In the genomic region with DNA sequence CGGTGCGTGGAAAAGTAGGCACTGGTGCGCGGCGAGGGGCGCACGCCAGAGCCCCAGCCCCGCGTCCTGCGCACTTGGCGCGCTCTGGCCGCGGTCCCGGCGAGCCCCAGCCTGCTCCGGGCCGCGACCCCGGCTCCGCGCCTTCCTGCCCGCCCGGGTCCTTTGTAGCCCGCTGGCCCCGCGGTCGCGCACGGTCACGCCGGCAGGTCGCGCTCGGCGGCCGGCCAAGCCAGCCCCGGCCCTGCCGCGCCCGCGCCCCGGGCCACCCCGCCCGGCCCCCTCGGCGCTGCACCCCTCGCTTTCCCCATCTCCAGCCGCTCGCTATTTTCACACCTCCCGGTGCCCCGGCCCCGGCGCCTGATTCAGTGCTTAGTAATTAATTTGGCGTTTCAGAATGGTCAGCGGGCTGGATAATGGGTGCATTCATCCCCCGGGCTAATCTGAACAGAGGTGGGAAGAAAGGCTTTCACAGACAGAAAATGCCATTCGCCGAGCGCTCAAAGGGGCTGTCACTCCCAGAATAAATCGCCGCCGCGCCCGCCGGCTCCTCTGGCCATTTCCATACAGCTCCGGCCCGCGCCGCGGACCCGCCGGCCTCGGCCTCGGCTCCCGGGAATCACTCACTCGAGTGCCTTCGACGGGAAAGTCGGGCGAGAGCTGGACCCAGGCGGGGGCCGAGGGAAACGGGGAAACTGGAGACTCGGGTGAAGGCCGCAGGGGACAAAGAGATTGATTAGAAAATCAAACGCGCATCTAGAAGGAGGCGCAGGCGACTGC, we compare ENCODE assay signal across 10 cellular contexts. TPM values are rescaled to one million over a fixed set of nuclear protein-coding genes. Genes with fewer than 3 reads are reported as not detected.
A peak's percentile ranks its signal among the peaks of the same experiment; 100 is the strongest.
DNase-seq lines count a peak whose midpoint lies in the region; FAIRE-seq lines count a peak whose summit lies in the region.
"Had no signal": no experiment of that assay in that cellular context is flagged by ENCODE, and none has a peak within 500 bp of the region (broad histone marks: within the 10 kb centered on the region; RNA-seq: fewer than 3 reads in every experiment).

No MANE protein-coding gene starts in this region.

- peak overlapping the region; percentile 93 for H2AFZ ChIP-seq in neuronal stem cell (ENCODE audit: low read length)

- no peak overlapping the region for H3K4ac ChIP-seq in neuronal stem cell (ENCODE audit: low read length)

- H3K4me3 ChIP-seq in BLaER1 (peak overlapping the region; percentile 59), neuronal stem cell (ENCODE audit: low read length in 2 of 2) (peak overlapping the region; percentile 35 to 76)

- H3K4me2 ChIP-seq in BLaER1 (peak overlapping the region; percentile 78), neuronal stem cell (ENCODE audit: insufficient read depth, low read length, poor library complexity, severe bottlenecking) (peak overlapping the region; percentile 88)

- peak overlapping the region in 3 of 4 donors; percentile 58 to 77 (median 67) for H3K4me3 Mint-ChIP-seq in IgD-negative memory B cell

- peak overlapping the region; percentile 23 for H2BK15ac ChIP-seq in neuronal stem cell (ENCODE audit: low read length)

- H3K9me3 ChIP-seq in BLaER1: peaks cover 13% of the 10 kb centered on the region
- H3K9me3 ChIP-seq in neuronal stem cell (replicated peaks in 1 of 2; ENCODE audit: control insufficient read depth in 2 of 2, insufficient read depth in 1 of 2, low read depth in 1 of 2, low read length in 2 of 2): peaks cover 5 to 10% of the 10 kb centered on the region in 2 donors

- H3K23ac ChIP-seq in neuronal stem cell (ENCODE audit: low read depth, low read length, poor library complexity): no peak overlapping the region

- no CpG with 5 or more reads among the region's 90 CpGs for WGBS in neuronal stem cell (ENCODE audit: extremely low coverage in 2 of 2, insufficient read length in 2 of 2, insufficient replicate concordance in 1 of 2), 2 donors

- peaks cover 35% of the 10 kb centered on the region for H4K20me1 ChIP-seq in BLaER1

- no peak overlapping the region for H2AK5ac ChIP-seq in neuronal stem cell (ENCODE audit: low read depth, low read length)

- H3K79me1 ChIP-seq in neuronal stem cell (ENCODE audit: low read depth, low read length): no peaks in the 10 kb centered on the region

- H3K4me1 ChIP-seq in BLaER1 (peaks cover 19% of the 10 kb centered on the region), neuronal stem cell (ENCODE audit: control insufficient read depth in 2 of 2, insufficient read depth in 1 of 2, low read depth in 1 of 2, low read length in 2 of 2) (peaks cover 3 to 16% of the 10 kb centered on the region in 2 donors)

- H3K18ac ChIP-seq in neuronal stem cell (ENCODE audit: low read length): peak overlapping the region; percentile 97

- no peak overlapping the region for H3K14ac ChIP-seq in neuronal stem cell (ENCODE audit: low read length)

- peaks cover 13 to 16% (median 13%) of the 10 kb centered on the region in 3 donors for H3K4me1 Mint-ChIP-seq in IgD-negative memory B cell

- H3K27ac Mint-ChIP-seq in IgD-negative memory B cell: no peak overlapping the region
- H3K27ac Mint-ChIP-seq: T-helper 1 cell treated with Interleukin-12 subunit alpha and Interleukin-12 subunit beta and Interleukin-4 antibody, amounts not matched to agents 30 μg/mL and 1 μg/mL, for 36 hours had no signal

- H2BK120ac ChIP-seq in neuronal stem cell (ENCODE audit: low read depth, low read length): peak overlapping the region; percentile 77

- H4K91ac ChIP-seq in neuronal stem cell (ENCODE audit: low read depth, low read length, poor library complexity): no peak overlapping the region

- peaks cover 40% of the 10 kb centered on the region for H3K27me3 Mint-ChIP-seq in IgD-negative memory B cell

- H3K36me3 ChIP-seq in BLaER1 (no peaks in the 10 kb centered on the region), neuronal stem cell (replicated peaks in 1 of 2; ENCODE audit: control insufficient read depth in 2 of 2, insufficient read depth in 2 of 2, low read length in 2 of 2) (no peaks in the 10 kb centered on the region)

- H4K8ac ChIP-seq in neuronal stem cell (ENCODE audit: low read depth, low read length): no peak overlapping the region

- no peak overlapping the region for H2BK12ac ChIP-seq in neuronal stem cell (ENCODE audit: low read length)

- H3K27ac ChIP-seq in BLaER1: no peak overlapping the region
- no peak overlapping the region for H3K27ac ChIP-seq in neuronal stem cell (replicated peaks; ENCODE audit: low read length)

- DNase-seq in frontal cortex (ENCODE audit: low spot score in 2 of 2) (peak; percentile 48 to 57), neuronal stem cell (ENCODE audit: low spot score) (peak; percentile 88), OCI-M2 (lab: John Stamatoyannopoulos, UW; ENCODE audit: unreplicated experiment) (no peak), medulla oblongata (ENCODE audit: extremely low spot score) (no peak), foreskin melanocyte (no peak), GM19240 (ENCODE audit: insufficient read length, low spot score) (no peak)
- DNase-seq: DMS53 had no signal

- no peak for FAIRE-seq in frontal cortex (lab: Jason Lieb, UNC)

- peaks cover 1% of the 10 kb centered on the region for H3K36me3 Mint-ChIP-seq in IgD-negative memory B cell

- H3K9me3 Mint-ChIP-seq in IgD-negative memory B cell: no peaks in the 10 kb centered on the region
- H3K9me3 Mint-ChIP-seq: T-helper 1 cell treated with Interleukin-12 subunit alpha and Interleukin-12 subunit beta and Interleukin-4 antibody, amounts not matched to agents 30 μg/mL and 1 μg/mL, for 36 hours had no signal

- H2BK5ac ChIP-seq in neuronal stem cell (ENCODE audit: low read length): peak overlapping the region; percentile 35

- H3K27me3 ChIP-seq in BLaER1 (peaks cover 82% of the 10 kb centered on the region), neuronal stem cell (ENCODE audit: control insufficient read depth in 3 of 3, insufficient read depth in 3 of 3, low read depth in 1 of 3, low read length in 3 of 3) (peaks cover 5 to 56% (median 42%) of the 10 kb centered on the region in 3 experiments)

- H3K9ac ChIP-seq in BLaER1 (no peak overlapping the region), neuronal stem cell (ENCODE audit: low read depth, low read length, poor library complexity) (peak overlapping the region; percentile 27)

RNA-seq across cellular contexts. Expression of a gene that starts 17.8 kb away (rescaled TPM):
- polyA plus RNA-seq in IgD-negative memory B cell: not detected
- 6.5 TPM for total RNA-seq in frontal cortex
- 2.0 TPM for polyA plus RNA-seq in neuronal stem cell (2013, experiment 1 of 2)
- 2.0 TPM for polyA plus RNA-seq in neuronal stem cell (2013, experiment 2 of 2)

RNA-seq across cellular contexts. Expression of a gene that starts 38.0 kb away (rescaled TPM):
- polyA plus RNA-seq in IgD-negative memory B cell: 30.7 TPM
- total RNA-seq in frontal cortex: 0.41 TPM
- 1.1 TPM for polyA plus RNA-seq in neuronal stem cell (2013, experiment 1 of 2)
- 0.89 TPM for polyA plus RNA-seq in neuronal stem cell (2013, experiment 2 of 2)

Comparison
In these comparisons a context has a peak if more than half of its experiments do, and no peak if none do; other contexts are left out.
1. DNase-seq: peak in frontal cortex (2 of 2) and neuronal stem cell (single experiment); none in OCI-M2 (single experiment), medulla oblongata (single experiment), foreskin melanocyte (single experiment) and GM19240 (single experiment).